Comparison of ENCODE assay signal across 10 cellular contexts in genomic region chr20:18728165-18728866, GRCh38.
DNase-seq lines count a peak whose midpoint lies in the region; ATAC-seq and TF ChIP-seq lines count a peak whose summit lies in the region.
"Had no signal": no experiment of that assay in that cellular context is flagged by ENCODE, and none has a peak within 500 bp of the region (broad histone marks: within the 10 kb centered on the region; RNA-seq: fewer than 3 reads in every experiment).

No MANE protein-coding gene starts in this region.

- H3K36me3 Mint-ChIP-seq in type B pancreatic cell (no peaks in the 10 kb centered on the region), WTC11 (no peaks in the 10 kb centered on the region)
- H3K36me3 Mint-ChIP-seq in activated CD4-positive, alpha-beta T cell treated with anti-CD3 and anti-CD28 coated beads, Interleukin-2, amount 10 ng/mL, durations not matched to agents 24 days and 14 days (ENCODE audit: low read depth), result no peaks in the 10 kb centered on the region

- peak; percentile 94 for ATAC-seq in GM18909 (IDR thresholded peaks at IDR 0.05; ENCODE audit: poor library complexity, unreplicated experiment)
- peak; percentile 92 for ATAC-seq in GM21786 (IDR thresholded peaks at IDR 0.05; ENCODE audit: unreplicated experiment)
- ATAC-seq in HG03378 (IDR thresholded peaks at IDR 0.05; ENCODE audit: unreplicated experiment), result peak; percentile 93
- no peak for ATAC-seq in WTC11

- H3K4me1 Mint-ChIP-seq in type B pancreatic cell (ENCODE audit: unreplicated experiment), result peaks cover 9% of the 10 kb centered on the region
- H3K4me1 Mint-ChIP-seq in WTC11, result peaks cover 27% of the 10 kb centered on the region
- peaks cover 8% of the 10 kb centered on the region for H3K4me1 Mint-ChIP-seq in activated CD4-positive, alpha-beta T cell treated with anti-CD3 and anti-CD28 coated beads, Interleukin-2, amount 10 ng/mL, durations not matched to agents 24 days and 14 days

- H3K4me2 ChIP-seq in neural cell (ENCODE audit: low read length), result no peak overlapping the region

- H3K79me2 ChIP-seq in neural cell (replicated peaks; ENCODE audit: insufficient read depth, low read length), result no peaks in the 10 kb centered on the region

- no peaks in the 10 kb centered on the region for H3K27me3 Mint-ChIP-seq in type B pancreatic cell
- H3K27me3 Mint-ChIP-seq in WTC11 (ENCODE audit: low read depth), result no peaks in the 10 kb centered on the region
- no peaks in the 10 kb centered on the region for H3K27me3 Mint-ChIP-seq in activated CD4-positive, alpha-beta T cell treated with anti-CD3 and anti-CD28 coated beads, Interleukin-2, amount 10 ng/mL, durations not matched to agents 24 days and 14 days
- H3K27me3 Mint-ChIP-seq: activated naive CD4-positive, alpha-beta T cell treated with anti-CD3 and anti-CD28 coated beads, Interleukin-2, amount 50 U/mL, for 24 hours had no signal

- H3K9me3 ChIP-seq in neural cell (ENCODE audit: low read length), result no peaks in the 10 kb centered on the region

- H3K9ac ChIP-seq in neural cell (ENCODE audit: low read length), result no peak overlapping the region

- POLR2A ChIA-PET in WTC11 (lab: Charles Lee), result no interaction called here

- H3F3A ChIP-seq in neural cell (ENCODE audit: insufficient read depth, low read length, poor library complexity, severe bottlenecking), result no peaks in the 10 kb centered on the region

- H3K4me3 ChIP-seq in neural cell (ENCODE audit: low read length), result peak overlapping the region; percentile 4

- CTCF ChIA-PET in WTC11 (lab: Charles Lee), result no interaction called here

- H4K20me1 ChIP-seq in neural cell (ENCODE audit: insufficient read depth), result no peaks in the 10 kb centered on the region

- no peaks in the 10 kb centered on the region for H3K36me3 ChIP-seq in neural cell (ENCODE audit: insufficient read depth, low read length)

- TF ChIP-seq RAD21 in neural cell (conservative IDR thresholded peaks at IDR 0.05), result no peak

- H3K27ac ChIP-seq in neural cell (ENCODE audit: low read length), result no peak overlapping the region

- H3K9me3 Mint-ChIP-seq in type B pancreatic cell (no peaks in the 10 kb centered on the region), WTC11 (no peaks in the 10 kb centered on the region)
- no peaks in the 10 kb centered on the region for H3K9me3 Mint-ChIP-seq in activated CD4-positive, alpha-beta T cell treated with anti-CD3 and anti-CD28 coated beads, Interleukin-2, amount 10 ng/mL, durations not matched to agents 24 days and 14 days
- H3K9me3 Mint-ChIP-seq: activated naive CD4-positive, alpha-beta T cell treated with anti-CD3 and anti-CD28 coated beads, Interleukin-2, amount 50 U/mL, for 24 hours had no signal

- TF ChIP-seq CTCF in neural cell (IDR thresholded peaks at IDR 0.05; ENCODE audit: poor library complexity, severe bottlenecking), result no peak
- TF ChIP-seq CTCF in type B pancreatic cell (conservative IDR thresholded peaks at IDR 0.05), result no peak
- TF ChIP-seq CTCF in WTC11 (IDR thresholded peaks at IDR 0.05), result no peak

- H2AFZ ChIP-seq in neural cell (ENCODE audit: low read depth, low read length), result no peak overlapping the region

- no peak for TF ChIP-seq EP300 in neural cell (conservative IDR thresholded peaks at IDR 0.05; ENCODE audit: poor library complexity, severe bottlenecking)

- H3K4me3 Mint-ChIP-seq in type B pancreatic cell (no peak overlapping the region), WTC11 (no peak overlapping the region)
- no peak overlapping the region for H3K4me3 Mint-ChIP-seq in activated CD4-positive, alpha-beta T cell treated with anti-CD3 and anti-CD28 coated beads, Interleukin-2, amount 10 ng/mL, durations not matched to agents 24 days and 14 days
- H3K4me3 Mint-ChIP-seq: activated naive CD4-positive, alpha-beta T cell treated with anti-CD3 and anti-CD28 coated beads, Interleukin-2, amount 50 U/mL, for 24 hours had no signal

- no peaks in the 10 kb centered on the region for H3K9me2 ChIP-seq in neural cell (ENCODE audit: insufficient read depth, low read length)

- DNase-seq in type B pancreatic cell (ENCODE audit: extremely low spot score, unreplicated experiment), result no peak
- DNase-seq in WTC11 (ENCODE audit: low spot score), result no peak
- DNase-seq in AG20443 (ENCODE audit: low spot score), result no peak
- no peak for DNase-seq in activated CD4-positive, alpha-beta T cell treated with anti-CD3 and anti-CD28 coated beads, Interleukin-2, amount 10 ng/mL, durations not matched to agents 24 days and 14 days
- DNase-seq: EL had no signal

- intact Hi-C loops in activated CD4-positive, alpha-beta T cell treated with anti-CD3 and anti-CD28 coated beads, Interleukin-2, amount 10 ng/mL, durations not matched to agents 24 days and 14 days (cut with micrococcal nuclease), result no loop called here

- no peak overlapping the region for H3K27ac Mint-ChIP-seq in type B pancreatic cell
- no peak overlapping the region for H3K27ac Mint-ChIP-seq in WTC11
- no peak overlapping the region for H3K27ac Mint-ChIP-seq in activated CD4-positive, alpha-beta T cell treated with anti-CD3 and anti-CD28 coated beads, Interleukin-2, amount 10 ng/mL, durations not matched to agents 24 days and 14 days
- H3K27ac Mint-ChIP-seq: activated naive CD4-positive, alpha-beta T cell treated with anti-CD3 and anti-CD28 coated beads, Interleukin-2, amount 50 U/mL, for 24 hours had no signal

- H3K27me3 ChIP-seq in neural cell (ENCODE audit: insufficient read depth, low read depth, low read length), result no peaks in the 10 kb centered on the region

TF ChIP-seq in neural cell, 6 proteins besides CTCF, POLR2A, EP300 and RAD21:
- TF ChIP-seq REST (IDR thresholded peaks at IDR 0.05; ENCODE audit: borderline replicate concordance) (no peak), EZH2 (IDR thresholded peaks at IDR 0.05; ENCODE audit: borderline replicate concordance, insufficient read depth, low read length, poor library complexity, severe bottlenecking) (no peak), POLR2AphosphoS5 (IDR thresholded peaks at IDR 0.05) (no peak), TAF1 (IDR thresholded peaks at IDR 0.05; ENCODE audit: low read depth) (no peak), MXI1 (conservative IDR thresholded peaks at IDR 0.05; ENCODE audit: poor library complexity, severe bottlenecking) (no peak), SMC3 (conservative IDR thresholded peaks at IDR 0.05; ENCODE audit: poor library complexity) (no peak)

TF ChIP-seq in WTC11, 78 proteins besides CTCF, POLR2A, EP300 and RAD21 (continues in another document):
- TF ChIP-seq ZNF317 (CRISPR knock-in tag; IDR thresholded peaks at IDR 0.05; ENCODE audit: borderline replicate concordance, low read depth) (no peak), ZNF121 (CRISPR knock-in tag; IDR thresholded peaks at IDR 0.05) (no peak), FOXP4 (CRISPR knock-in tag; IDR thresholded peaks at IDR 0.05) (no peak), MLX (CRISPR knock-in tag; IDR thresholded peaks at IDR 0.05) (no peak), PREB (CRISPR knock-in tag; IDR thresholded peaks at IDR 0.05; ENCODE audit: borderline replicate concordance) (no peak), TEAD1 (CRISPR knock-in tag; IDR thresholded peaks at IDR 0.05) (no peak), ZBTB21 (CRISPR knock-in tag; IDR thresholded peaks at IDR 0.05; ENCODE audit: borderline replicate concordance) (no peak), GABPB1 (CRISPR knock-in tag; IDR thresholded peaks at IDR 0.05) (no peak)
